In the genomic region with DNA sequence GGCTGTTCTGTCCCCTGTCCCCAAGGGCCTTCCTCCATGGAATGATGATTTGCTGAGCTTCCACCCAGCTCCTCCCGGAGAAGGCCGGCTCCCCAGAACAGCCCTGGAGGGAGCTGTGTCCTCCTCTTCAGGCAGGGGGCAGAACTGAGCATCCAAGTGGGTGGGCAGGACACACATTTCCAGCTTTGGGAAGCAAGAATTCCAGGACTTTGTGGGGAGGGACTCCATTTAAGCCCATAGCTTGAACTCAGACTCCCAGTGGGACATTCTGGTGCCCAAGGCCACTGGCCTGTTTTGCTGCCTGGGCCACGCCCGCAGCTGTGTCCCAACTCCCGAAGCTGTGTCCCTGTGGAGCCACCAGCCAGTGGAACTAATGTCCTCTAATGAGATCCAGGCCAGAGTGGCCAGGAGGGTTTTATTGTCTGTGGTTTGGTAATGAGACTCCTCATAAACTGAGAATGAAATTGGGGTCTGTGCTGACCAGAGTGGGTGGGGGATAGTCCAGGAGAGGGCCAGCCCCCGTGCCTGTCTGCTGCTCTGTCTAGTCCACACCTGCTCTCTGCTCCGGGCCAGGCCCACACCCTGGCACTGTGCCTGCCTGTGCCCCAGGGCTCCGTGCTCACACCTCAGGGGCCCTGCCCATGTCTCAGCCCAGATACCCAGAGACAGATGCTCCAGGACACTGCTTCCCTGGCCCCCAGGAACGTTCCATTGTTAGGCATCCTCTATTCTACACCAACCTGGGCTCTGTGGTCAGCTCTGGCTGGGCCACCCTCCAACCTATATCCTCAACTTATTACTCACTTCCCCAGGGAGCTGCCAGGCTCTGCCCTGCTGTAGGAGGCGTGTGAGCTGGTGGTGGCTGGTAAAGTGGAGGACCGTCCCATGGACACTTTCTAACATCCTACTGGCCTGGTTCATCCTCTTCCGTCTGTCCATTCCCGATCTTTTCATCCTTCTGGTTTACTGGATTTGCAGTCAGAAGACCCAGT, we compare ENCODE assay signal across 2 cellular contexts.
TF ChIP-seq lines count a peak whose summit lies in the region.

No MANE protein-coding gene starts in this region.

TF ChIP-seq in GM12878, 131 proteins besides CTCF, POLR2A, EP300 and RAD21:
- TF ChIP-seq BACH1 (IDR thresholded peaks at IDR 0.05; ENCODE audit: borderline replicate concordance) (no peak), IKZF2 (IDR thresholded peaks at IDR 0.05) (no peak), ETV6 (conservative IDR thresholded peaks at IDR 0.05 in 1 of 2, IDR thresholded peaks at IDR 0.05 in 1 of 2; ENCODE audit: borderline replicate concordance in 1 of 2, low read depth in 1 of 2) (no peak), SREBF2 (IDR thresholded peaks at IDR 0.05; ENCODE audit: low read length) (no peak), POU2F2 (IDR thresholded peaks at IDR 0.05; ENCODE audit: borderline replicate concordance, low read depth, low read length) (no peak), CREM (IDR thresholded peaks at IDR 0.05; ENCODE audit: low read depth) (no peak), GABPA (IDR thresholded peaks at IDR 0.05; ENCODE audit: low read depth) (no peak)
- TF ChIP-seq, protein P1, sequence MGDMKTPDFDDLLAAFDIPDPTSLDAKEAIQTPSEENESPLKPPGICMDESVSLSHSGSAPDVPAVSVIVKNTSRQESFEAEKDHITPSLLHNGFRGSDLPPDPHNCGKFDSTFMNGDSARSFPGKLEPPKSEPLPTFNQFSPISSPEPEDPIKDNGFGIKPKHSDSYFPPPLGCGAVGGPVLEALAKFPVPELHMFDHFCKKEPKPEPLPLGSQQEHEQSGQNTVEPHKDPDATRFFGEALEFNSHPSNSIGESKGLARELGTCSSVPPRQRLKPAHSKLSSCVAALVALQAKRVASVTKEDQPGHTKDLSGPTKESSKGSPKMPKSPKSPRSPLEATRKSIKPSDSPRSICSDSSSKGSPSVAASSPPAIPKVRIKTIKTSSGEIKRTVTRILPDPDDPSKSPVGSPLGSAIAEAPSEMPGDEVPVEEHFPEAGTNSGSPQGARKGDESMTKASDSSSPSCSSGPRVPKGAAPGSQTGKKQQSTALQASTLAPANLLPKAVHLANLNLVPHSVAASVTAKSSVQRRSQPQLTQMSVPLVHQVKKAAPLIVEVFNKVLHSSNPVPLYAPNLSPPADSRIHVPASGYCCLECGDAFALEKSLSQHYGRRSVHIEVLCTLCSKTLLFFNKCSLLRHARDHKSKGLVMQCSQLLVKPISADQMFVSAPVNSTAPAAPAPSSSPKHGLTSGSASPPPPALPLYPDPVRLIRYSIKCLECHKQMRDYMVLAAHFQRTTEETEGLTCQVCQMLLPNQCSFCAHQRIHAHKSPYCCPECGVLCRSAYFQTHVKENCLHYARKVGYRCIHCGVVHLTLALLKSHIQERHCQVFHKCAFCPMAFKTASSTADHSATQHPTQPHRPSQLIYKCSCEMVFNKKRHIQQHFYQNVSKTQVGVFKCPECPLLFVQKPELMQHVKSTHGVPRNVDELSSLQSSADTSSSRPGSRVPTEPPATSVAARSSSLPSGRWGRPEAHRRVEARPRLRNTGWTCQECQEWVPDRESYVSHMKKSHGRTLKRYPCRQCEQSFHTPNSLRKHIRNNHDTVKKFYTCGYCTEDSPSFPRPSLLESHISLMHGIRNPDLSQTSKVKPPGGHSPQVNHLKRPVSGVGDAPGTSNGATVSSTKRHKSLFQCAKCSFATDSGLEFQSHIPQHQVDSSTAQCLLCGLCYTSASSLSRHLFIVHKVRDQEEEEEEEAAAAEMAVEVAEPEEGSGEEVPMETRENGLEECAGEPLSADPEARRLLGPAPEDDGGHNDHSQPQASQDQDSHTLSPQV (IDR thresholded peaks at IDR 0.05), result no peak
TF ChIP-seq in GM12878: peak in this region for 0.

TF ChIP-seq in HepG2, 621 proteins besides CTCF, POLR2A, EP300 and RAD21:
- TF ChIP-seq DNMT3B (CRISPR knock-in tag; conservative IDR thresholded peaks at IDR 0.05) (no peak), NCOA2 (CRISPR knock-in tag; IDR thresholded peaks at IDR 0.05) (no peak), SAFB2 (CRISPR knock-in tag; IDR thresholded peaks at IDR 0.05; ENCODE audit: borderline replicate concordance, low read depth) (no peak), MIER2 (CRISPR knock-in tag; IDR thresholded peaks at IDR 0.05) (no peak), TGIF2 (CRISPR knock-in tag; IDR thresholded peaks at IDR 0.05) (no peak), HDAC6 (IDR thresholded peaks at IDR 0.05; ENCODE audit: low read depth, low read length) (no peak), MTF2 (CRISPR knock-in tag; IDR thresholded peaks at IDR 0.05; ENCODE audit: borderline replicate concordance) (no peak), JUN (CRISPR knock-in tag; IDR thresholded peaks at IDR 0.05) (no peak), ZMYM2 (CRISPR knock-in tag; IDR thresholded peaks at IDR 0.05) (no peak), STAG1 (CRISPR knock-in tag; IDR thresholded peaks at IDR 0.05) (peak; percentile 33; the same call in 1 of the 2 replicates), XRCC5 (optimal IDR thresholded peaks at IDR 0.05; ENCODE audit: low read length) (peak; percentile 32), ZNF121 (CRISPR knock-in tag; IDR thresholded peaks at IDR 0.05) (no peak), CCAR2 (optimal IDR thresholded peaks at IDR 0.05; ENCODE audit: low read depth, low read length) (no peak), POLR2G (IDR thresholded peaks at IDR 0.05; ENCODE audit: low read depth, low read length) (no peak), SIX4 (CRISPR knock-in tag; IDR thresholded peaks at IDR 0.05) (no peak), ZSCAN22 (CRISPR knock-in tag; IDR thresholded peaks at IDR 0.05) (no peak), POLR2AphosphoS5 (IDR thresholded peaks at IDR 0.05; ENCODE audit: low read depth, low read length) (no peak)
- TF ChIP-seq, protein P2, sequence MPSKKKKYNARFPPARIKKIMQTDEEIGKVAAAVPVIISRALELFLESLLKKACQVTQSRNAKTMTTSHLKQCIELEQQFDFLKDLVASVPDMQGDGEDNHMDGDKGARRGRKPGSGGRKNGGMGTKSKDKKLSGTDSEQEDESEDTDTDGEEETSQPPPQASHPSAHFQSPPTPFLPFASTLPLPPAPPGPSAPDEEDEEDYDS (CRISPR knock-in tag; IDR thresholded peaks at IDR 0.05), result no peak
- TF ChIP-seq, protein P3, sequence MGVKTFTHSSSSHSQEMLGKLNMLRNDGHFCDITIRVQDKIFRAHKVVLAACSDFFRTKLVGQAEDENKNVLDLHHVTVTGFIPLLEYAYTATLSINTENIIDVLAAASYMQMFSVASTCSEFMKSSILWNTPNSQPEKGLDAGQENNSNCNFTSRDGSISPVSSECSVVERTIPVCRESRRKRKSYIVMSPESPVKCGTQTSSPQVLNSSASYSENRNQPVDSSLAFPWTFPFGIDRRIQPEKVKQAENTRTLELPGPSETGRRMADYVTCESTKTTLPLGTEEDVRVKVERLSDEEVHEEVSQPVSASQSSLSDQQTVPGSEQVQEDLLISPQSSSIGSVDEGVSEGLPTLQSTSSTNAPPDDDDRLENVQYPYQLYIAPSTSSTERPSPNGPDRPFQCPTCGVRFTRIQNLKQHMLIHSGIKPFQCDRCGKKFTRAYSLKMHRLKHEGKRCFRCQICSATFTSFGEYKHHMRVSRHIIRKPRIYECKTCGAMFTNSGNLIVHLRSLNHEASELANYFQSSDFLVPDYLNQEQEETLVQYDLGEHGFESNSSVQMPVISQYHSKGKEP (CRISPR knock-in tag; IDR thresholded peaks at IDR 0.05), result no peak
- TF ChIP-seq, protein P4, sequence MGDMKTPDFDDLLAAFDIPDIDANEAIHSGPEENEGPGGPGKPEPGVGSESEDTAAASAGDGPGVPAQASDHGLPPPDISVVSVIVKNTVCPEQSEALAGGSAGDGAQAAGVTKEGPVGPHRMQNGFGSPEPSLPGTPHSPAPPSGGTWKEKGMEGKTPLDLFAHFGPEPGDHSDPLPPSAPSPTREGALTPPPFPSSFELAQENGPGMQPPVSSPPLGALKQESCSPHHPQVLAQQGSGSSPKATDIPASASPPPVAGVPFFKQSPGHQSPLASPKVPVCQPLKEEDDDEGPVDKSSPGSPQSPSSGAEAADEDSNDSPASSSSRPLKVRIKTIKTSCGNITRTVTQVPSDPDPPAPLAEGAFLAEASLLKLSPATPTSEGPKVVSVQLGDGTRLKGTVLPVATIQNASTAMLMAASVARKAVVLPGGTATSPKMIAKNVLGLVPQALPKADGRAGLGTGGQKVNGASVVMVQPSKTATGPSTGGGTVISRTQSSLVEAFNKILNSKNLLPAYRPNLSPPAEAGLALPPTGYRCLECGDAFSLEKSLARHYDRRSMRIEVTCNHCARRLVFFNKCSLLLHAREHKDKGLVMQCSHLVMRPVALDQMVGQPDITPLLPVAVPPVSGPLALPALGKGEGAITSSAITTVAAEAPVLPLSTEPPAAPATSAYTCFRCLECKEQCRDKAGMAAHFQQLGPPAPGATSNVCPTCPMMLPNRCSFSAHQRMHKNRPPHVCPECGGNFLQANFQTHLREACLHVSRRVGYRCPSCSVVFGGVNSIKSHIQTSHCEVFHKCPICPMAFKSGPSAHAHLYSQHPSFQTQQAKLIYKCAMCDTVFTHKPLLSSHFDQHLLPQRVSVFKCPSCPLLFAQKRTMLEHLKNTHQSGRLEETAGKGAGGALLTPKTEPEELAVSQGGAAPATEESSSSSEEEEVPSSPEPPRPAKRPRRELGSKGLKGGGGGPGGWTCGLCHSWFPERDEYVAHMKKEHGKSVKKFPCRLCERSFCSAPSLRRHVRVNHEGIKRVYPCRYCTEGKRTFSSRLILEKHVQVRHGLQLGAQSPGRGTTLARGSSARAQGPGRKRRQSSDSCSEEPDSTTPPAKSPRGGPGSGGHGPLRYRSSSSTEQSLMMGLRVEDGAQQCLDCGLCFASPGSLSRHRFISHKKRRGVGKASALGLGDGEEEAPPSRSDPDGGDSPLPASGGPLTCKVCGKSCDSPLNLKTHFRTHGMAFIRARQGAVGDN (CRISPR knock-in tag; IDR thresholded peaks at IDR 0.05), result peak; percentile 26; the same call in 1 of the 2 replicates
- TF ChIP-seq, protein P5, sequence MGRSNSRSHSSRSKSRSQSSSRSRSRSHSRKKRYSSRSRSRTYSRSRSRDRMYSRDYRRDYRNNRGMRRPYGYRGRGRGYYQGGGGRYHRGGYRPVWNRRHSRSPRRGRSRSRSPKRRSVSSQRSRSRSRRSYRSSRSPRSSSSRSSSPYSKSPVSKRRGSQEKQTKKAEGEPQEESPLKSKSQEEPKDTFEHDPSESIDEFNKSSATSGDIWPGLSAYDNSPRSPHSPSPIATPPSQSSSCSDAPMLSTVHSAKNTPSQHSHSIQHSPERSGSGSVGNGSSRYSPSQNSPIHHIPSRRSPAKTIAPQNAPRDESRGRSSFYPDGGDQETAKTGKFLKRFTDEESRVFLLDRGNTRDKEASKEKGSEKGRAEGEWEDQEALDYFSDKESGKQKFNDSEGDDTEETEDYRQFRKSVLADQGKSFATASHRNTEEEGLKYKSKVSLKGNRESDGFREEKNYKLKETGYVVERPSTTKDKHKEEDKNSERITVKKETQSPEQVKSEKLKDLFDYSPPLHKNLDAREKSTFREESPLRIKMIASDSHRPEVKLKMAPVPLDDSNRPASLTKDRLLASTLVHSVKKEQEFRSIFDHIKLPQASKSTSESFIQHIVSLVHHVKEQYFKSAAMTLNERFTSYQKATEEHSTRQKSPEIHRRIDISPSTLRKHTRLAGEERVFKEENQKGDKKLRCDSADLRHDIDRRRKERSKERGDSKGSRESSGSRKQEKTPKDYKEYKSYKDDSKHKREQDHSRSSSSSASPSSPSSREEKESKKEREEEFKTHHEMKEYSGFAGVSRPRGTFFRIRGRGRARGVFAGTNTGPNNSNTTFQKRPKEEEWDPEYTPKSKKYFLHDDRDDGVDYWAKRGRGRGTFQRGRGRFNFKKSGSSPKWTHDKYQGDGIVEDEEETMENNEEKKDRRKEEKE (IDR thresholded peaks at IDR 0.05), result no peak
TF ChIP-seq in HepG2: peak in this region for 3.
